ENCODE assay signal across 15 cellular contexts in the genomic region with DNA sequence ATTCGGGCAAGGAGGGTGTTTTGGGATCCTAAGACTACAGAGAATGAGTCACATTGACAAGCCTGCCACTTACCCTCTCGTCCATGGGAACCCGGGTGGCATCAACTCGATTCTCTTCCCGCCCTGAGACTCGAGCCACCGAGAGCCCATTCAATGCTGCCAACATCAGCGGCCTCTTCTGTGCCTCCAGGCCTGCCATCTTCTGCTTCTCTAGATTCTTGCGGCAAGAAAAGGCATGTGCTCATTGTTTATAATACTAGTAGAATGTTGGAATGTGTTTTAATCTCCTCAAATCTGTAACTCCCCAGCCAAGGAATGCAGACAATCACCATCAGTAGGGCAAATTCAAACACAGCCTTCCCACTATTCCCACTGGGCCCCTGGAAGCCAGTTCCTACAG.
DNase-seq lines count a peak whose midpoint lies in the region; ATAC-seq and TF ChIP-seq lines count a peak whose summit lies in the region.
"Had no signal": no experiment of that assay in that cellular context is flagged by ENCODE, and none has a peak within 500 bp of the region (broad histone marks: within the 10 kb centered on the region; RNA-seq: fewer than 3 reads in every experiment).

No MANE protein-coding gene starts in this region.

- H3K9ac ChIP-seq in mesendoderm (ENCODE audit: low read length) = no peak overlapping the region
- H3K9ac ChIP-seq: neural progenitor cell had no signal

- H4K8ac ChIP-seq in mesendoderm (ENCODE audit: low read depth, low read length) = no peak overlapping the region

- no peak overlapping the region for H3K4me2 ChIP-seq in mesendoderm (ENCODE audit: low read length)
- H3K4me2 ChIP-seq: A549, neural progenitor cell had no signal

- no peaks in the 10 kb centered on the region for H3K27me3 ChIP-seq in ACC112 (ENCODE audit: insufficient read depth, low read length)
- no peaks in the 10 kb centered on the region for H3K27me3 ChIP-seq in mesendoderm (ENCODE audit: insufficient read depth, low read length, poor library complexity)
- H3K27me3 ChIP-seq: left lung, neural progenitor cell, suprapubic skin had no signal

- peaks cover 6% of the 10 kb centered on the region for H3K79me1 ChIP-seq in mesendoderm (ENCODE audit: low read length)

- no peak overlapping the region for H2BK120ac ChIP-seq in mesendoderm (ENCODE audit: low read depth, low read length)

- H2BK15ac ChIP-seq in mesendoderm (replicated peaks; ENCODE audit: low read depth) = no peak overlapping the region

- H2AFZ ChIP-seq in ACC112 (ENCODE audit: low read length, unreplicated experiment) = no peak overlapping the region
- H2AFZ ChIP-seq: neural progenitor cell had no signal

- peak overlapping the region; percentile 58 for H3K56ac ChIP-seq in mesendoderm (ENCODE audit: low read length)

- peak; percentile 77 for DNase-seq in HFFc6
- DNase-seq in cardiac fibroblast (ENCODE audit: low read depth in 2 of 2) = peak; percentile 77 to 82
- peak; percentile 77 for DNase-seq in mesendoderm
- DNase-seq in stimulated activated CD4-positive, alpha-beta T cell treated with anti-CD3 and anti-CD28 coated beads, Interleukin-2, amount 100 ng/mL, for 48 hours = no peak
- DNase-seq in NCI-H146 (lab: John Stamatoyannopoulos, UW) = no peak
- DNase-seq: activated T-cell treated with anti-CD3 and anti-CD28 coated beads, Interleukin-2, amount 50 U/mL, for 1 hour; DMS153; left lung; NCI-H2227 treated with DMSO at 0.1 percent for 48 hours had no signal

- H3K27ac ChIP-seq in ACC112 (ENCODE audit: low read depth, low read length) (peak overlapping the region; percentile 13; the same call in 1 of the 2 replicates), mesendoderm (ENCODE audit: low read depth, low read length) (no peak overlapping the region)
- H3K27ac ChIP-seq: A549, left lung, neural progenitor cell had no signal

- H3K4me1 Mint-ChIP-seq in HFFc6 (ENCODE audit: low read depth) = peaks cover 66% of the 10 kb centered on the region

- no peak overlapping the region for H2AK5ac ChIP-seq in mesendoderm (ENCODE audit: low read length)

- peaks cover 15% of the 10 kb centered on the region for H3K4me1 ChIP-seq in ACC112 (ENCODE audit: control insufficient read depth, insufficient read depth, low read length, unreplicated experiment)
- peaks cover 29% of the 10 kb centered on the region for H3K4me1 ChIP-seq in mesendoderm (ENCODE audit: control insufficient read depth, low read depth, low read length)
- H3K4me1 ChIP-seq: A549, suprapubic skin had no signal

- no peak overlapping the region for H3K4me3 ChIP-seq in ACC112 (ENCODE audit: low read depth, low read length)
- H3K4me3 ChIP-seq in cardiac fibroblast (replicated peaks in 1 of 2; ENCODE audit: low read depth in 2 of 2, low read length in 2 of 2) = no peak overlapping the region
- H3K4me3 ChIP-seq in mesendoderm (ENCODE audit: low read length) = no peak overlapping the region
- H3K4me3 ChIP-seq: A549, left lung, neural progenitor cell, suprapubic skin had no signal

- H3K36me3 ChIP-seq in ACC112 (ENCODE audit: insufficient read depth, low read length) (peaks cover 48% of the 10 kb centered on the region), mesendoderm (ENCODE audit: control insufficient read depth, insufficient read depth, low read length) (peaks cover 2% of the 10 kb centered on the region)
- H3K36me3 ChIP-seq: neural progenitor cell had no signal

- peak overlapping the region; percentile 49 for H3K4ac ChIP-seq in mesendoderm (ENCODE audit: low read depth, low read length)

- peak overlapping the region; percentile 87 for H3K27ac Mint-ChIP-seq in HFFc6
- H3K27ac Mint-ChIP-seq: neural progenitor cell had no signal

- no CpG with 5 or more reads among the region's 9 CpGs for WGBS in mesendoderm (ENCODE audit: extremely low coverage, insufficient coverage, low lambda C conversion rate)

- peaks cover 69% of the 10 kb centered on the region for H3K36me3 Mint-ChIP-seq in HFFc6 (ENCODE audit: low read depth)

- no peak overlapping the region for H4K5ac ChIP-seq in mesendoderm (ENCODE audit: low read length)

- no peak for TF ChIP-seq POLR2A in GM18505 (IDR thresholded peaks at IDR 0.05; ENCODE audit: borderline replicate concordance, extremely low read depth, insufficient read depth, insufficient read length)

- H3K9me3 Mint-ChIP-seq in HFFc6 = no peaks in the 10 kb centered on the region
- H3K9me3 Mint-ChIP-seq: neural progenitor cell had no signal

- peaks cover 5% of the 10 kb centered on the region for H3K27me3 Mint-ChIP-seq in HFFc6 (ENCODE audit: insufficient read depth)

- ATAC-seq in HG03457 (IDR thresholded peaks at IDR 0.05; ENCODE audit: unreplicated experiment) (no peak), GM18505 (IDR thresholded peaks at IDR 0.05; ENCODE audit: unreplicated experiment) (no peak)
- ATAC-seq: A549, left lung had no signal

- H3K18ac ChIP-seq in mesendoderm (ENCODE audit: low read length) = no peak overlapping the region

- no peak overlapping the region for H3K23ac ChIP-seq in mesendoderm (ENCODE audit: low read length)

- peak overlapping the region; percentile 60 for H3K4me3 Mint-ChIP-seq in HFFc6
- H3K4me3 Mint-ChIP-seq: neural progenitor cell had no signal

- TF ChIP-seq CTCF in HFFc6 (IDR thresholded peaks at IDR 0.05) (no peak), cardiac fibroblast (IDR thresholded peaks at IDR 0.05; ENCODE audit: low read depth, low read length) (no peak)

- H2BK5ac ChIP-seq in mesendoderm (ENCODE audit: low read length) = peak overlapping the region; percentile 27

- H3K79me2 ChIP-seq in ACC112 (ENCODE audit: control insufficient read depth, insufficient read depth, low read length, unreplicated experiment) (peaks cover under 1% of the 10 kb centered on the region), mesendoderm (ENCODE audit: control insufficient read depth, insufficient read depth, low read length) (peaks cover 7% of the 10 kb centered on the region)

Comparison
In these comparisons a context has a peak if more than half of its experiments do, and no peak if none do; other contexts are left out.
1. DNase-seq: peak in HFFc6 (single experiment), cardiac fibroblast (2 of 2) and mesendoderm (single experiment); none in stimulated activated CD4-positive, alpha-beta T cell treated with anti-CD3 and anti-CD28 coated beads, Interleukin-2, amount 100 ng/mL, for 48 hours (0 of 2) and NCI-H146 (single experiment).